19 cellular contexts compared by ENCODE assay signal in genomic region chrX:46620505-46620904, GRCh38.
"Had no signal": no experiment of that assay in that cellular context is flagged by ENCODE, and none has a peak within 500 bp of the region (broad histone marks: within the 10 kb centered on the region; RNA-seq: fewer than 3 reads in every experiment).

No MANE protein-coding gene starts in this region.

- H3K36me3 ChIP-seq: ascending aorta, heart right ventricle, thyroid gland had no signal

- H3K9me3 ChIP-seq: thyroid gland had no signal

- H3K27ac ChIP-seq: ascending aorta, heart right ventricle, thyroid gland had no signal

- H3K4me1 ChIP-seq: thyroid gland had no signal

- DNase-seq: activated CD4-positive, alpha-beta memory T cell treated with anti-CD3 and anti-CD28 coated beads, Interleukin-2, amount 10 ng/mL, durations not matched to agents 7 days and 5 days; activated CD4-positive, alpha-beta T cell treated with anti-CD3 and anti-CD28 coated beads for 48 hours; activated CD4-positive, CD25-positive, alpha-beta regulatory T cell; activated naive CD4-positive, alpha-beta T cell treated with anti-CD3 and anti-CD28 coated beads for 36 hours; activated naive CD8-positive, alpha-beta T cell treated with anti-CD3 and anti-CD28 coated beads, Interleukin-2, amount 50 U/mL, for 24 hours; activated T-cell treated with anti-CD3 and anti-CD28 coated beads, Interleukin-2, amount 50 U/mL, for 1 hour; cerebellar nuclear complex; cortex of kidney; heart right ventricle; kidney glomerular epithelial cell; left ventricle myocardium superior; nephron progenitor cell; nucleus accumbens; retina; stimulated activated CD4-positive, alpha-beta T cell treated with anti-CD3 and anti-CD28 coated beads, Interleukin-12 subunit alpha, Interleukin-12 subunit beta, amount 100 ng/mL, for 4 hours; stimulated activated CD4-positive, alpha-beta T cell treated with anti-CD3 and anti-CD28 coated beads, Interleukin-2, amount 100 ng/mL, for 24 hours; stimulated activated naive CD4-positive, alpha-beta T cell treated with Interleukin-2 at 50 U/mL for 16 hours; thyroid gland had no signal

- H3K4me3 ChIP-seq: ascending aorta, heart right ventricle, thyroid gland had no signal

- ATAC-seq: activated naive CD8-positive, alpha-beta T cell treated with anti-CD3 and anti-CD28 coated beads, Interleukin-2, amount 50 U/mL, for 24 hours; heart right ventricle; left ventricle myocardium superior had no signal
